Comparison of ENCODE assay signal across 9 cellular contexts in genomic region chr15:85482896-85483295, GRCh38.
DNase-seq lines count a peak whose midpoint lies in the region; ATAC-seq and TF ChIP-seq lines count a peak whose summit lies in the region.
"Had no signal": no experiment of that assay in that cellular context is flagged by ENCODE, and none has a peak within 500 bp of the region (broad histone marks: within the 10 kb centered on the region; RNA-seq: fewer than 3 reads in every experiment).

No MANE protein-coding gene starts in this region.

- peaks cover 22 to 36% of the 10 kb centered on the region in 2 donors for H3K4me1 Mint-ChIP-seq in effector memory CD8-positive, alpha-beta T cell (ENCODE audit: low read depth in 2 of 2)

- H3K9me3 ChIP-seq in RWPE2 (ENCODE audit: severe bottlenecking), result no peaks in the 10 kb centered on the region
- H3K9me3 ChIP-seq in skeletal muscle satellite cell (replicated peaks; ENCODE audit: low read length), result no peaks in the 10 kb centered on the region

- no peak for TF ChIP-seq CTCF in RWPE2 (IDR thresholded peaks at IDR 0.05; ENCODE audit: poor library complexity, severe bottlenecking)
- no peak for TF ChIP-seq CTCF in foreskin fibroblast (IDR thresholded peaks at IDR 0.05; ENCODE audit: low read depth, low read length)

- H3K4me3 Mint-ChIP-seq in effector memory CD8-positive, alpha-beta T cell, result no peak overlapping the region

- H3K9ac ChIP-seq in skeletal muscle satellite cell (ENCODE audit: low read depth, low read length), result peak overlapping the region; percentile 41

- H3K27me3 Mint-ChIP-seq in effector memory CD8-positive, alpha-beta T cell, result no peaks in the 10 kb centered on the region

- peak overlapping the region; percentile 59 for H3K4me2 ChIP-seq in skeletal muscle satellite cell (ENCODE audit: low read length)

- peaks cover 5% of the 10 kb centered on the region for H3K36me3 Mint-ChIP-seq in effector memory CD8-positive, alpha-beta T cell (ENCODE audit: insufficient read depth)

- peak; percentile 53 for ATAC-seq in GM19452 (IDR thresholded peaks at IDR 0.05; ENCODE audit: unreplicated experiment)
- peak; percentile 67 for ATAC-seq in RWPE2 (ENCODE audit: low read depth)
- ATAC-seq in effector memory CD8-positive, alpha-beta T cell (replicated peaks), result no peak

- H3K27me3 ChIP-seq in RWPE2 (ENCODE audit: insufficient read depth, poor library complexity, severe bottlenecking), result no peaks in the 10 kb centered on the region
- no peaks in the 10 kb centered on the region for H3K27me3 ChIP-seq in skeletal muscle satellite cell (ENCODE audit: control insufficient read depth, insufficient read depth, low read length)

- peak overlapping the region in 1 of 2 donors; percentile 33 for H3K27ac Mint-ChIP-seq in effector memory CD8-positive, alpha-beta T cell

- H3K27ac ChIP-seq in RWPE2 (ENCODE audit: poor library complexity, severe bottlenecking), result peak overlapping the region; percentile 26

- H3K9me3 Mint-ChIP-seq in effector memory CD8-positive, alpha-beta T cell, result no peaks in the 10 kb centered on the region

- H3K4me1 ChIP-seq in RWPE2 (ENCODE audit: insufficient read depth, poor library complexity, severe bottlenecking), result peaks cover 30% of the 10 kb centered on the region
- peaks cover 32% of the 10 kb centered on the region for H3K4me1 ChIP-seq in skeletal muscle satellite cell (ENCODE audit: control insufficient read depth, insufficient read depth, low read length)

- H3K36me3 ChIP-seq in RWPE2 (ENCODE audit: low read depth) (peaks cover 8% of the 10 kb centered on the region), skeletal muscle satellite cell (ENCODE audit: insufficient read depth, low read length) (no peaks in the 10 kb centered on the region)

- DNase-seq in RWPE2 (ENCODE audit: low spot score) (no peak), foreskin fibroblast (peak; percentile 70 to 76), NCI-H146 treated with DMSO at 0.1 percent for 48 hours (lab: John Stamatoyannopoulos, UW; ENCODE audit: unreplicated experiment) (no peak), NCI-H345 treated with DMSO at 0.1 percent for 48 hours (lab: John Stamatoyannopoulos, UW; ENCODE audit: unreplicated experiment) (no peak), COLO668 (lab: John Stamatoyannopoulos, UW; ENCODE audit: unreplicated experiment) (no peak)
- DNase-seq in effector memory CD8-positive, alpha-beta T cell, result no peak
- DNase-seq: stimulated activated CD8-positive, alpha-beta memory T cell treated with anti-CD3 and anti-CD28 coated beads, Interleukin-4, amount 100 ng/mL, for 48 hours had no signal

- H3K4me3 ChIP-seq in RWPE2 (ENCODE audit: severe bottlenecking) (no peak overlapping the region), foreskin fibroblast (ENCODE audit: low read depth in 1 of 2, low read length in 2 of 2) (peak overlapping the region in 1 of 2 donors; percentile 10), skeletal muscle satellite cell (ENCODE audit: low read length) (no peak overlapping the region)

Comparison
In these comparisons a context has a peak if more than half of its experiments do, and no peak if none do; other contexts are left out.
1. DNase-seq: peak in foreskin fibroblast (2 of 2); none in RWPE2 (single experiment), NCI-H146 treated with DMSO at 0.1 percent for 48 hours (single experiment), effector memory CD8-positive, alpha-beta T cell (0 of 3), NCI-H345 treated with DMSO at 0.1 percent for 48 hours (single experiment) and COLO668 (single experiment).